1 cellular context compared by ENCODE assay signal in genomic region chr6:34544052-34544604, GRCh38.
TF ChIP-seq lines count a peak whose summit lies in the region.

No MANE protein-coding gene starts in this region.

TF ChIP-seq in HepG2, 621 proteins besides CTCF, POLR2A, EP300 and RAD21:
- TF ChIP-seq SP140L (CRISPR knock-in tag; IDR thresholded peaks at IDR 0.05; ENCODE audit: borderline replicate concordance) = no peak
- TF ChIP-seq HNRNPL (IDR thresholded peaks at IDR 0.05; ENCODE audit: low read depth, low read length) = peak; percentile 58; the same call in 1 of the 2 replicates
